In the genomic region with DNA sequence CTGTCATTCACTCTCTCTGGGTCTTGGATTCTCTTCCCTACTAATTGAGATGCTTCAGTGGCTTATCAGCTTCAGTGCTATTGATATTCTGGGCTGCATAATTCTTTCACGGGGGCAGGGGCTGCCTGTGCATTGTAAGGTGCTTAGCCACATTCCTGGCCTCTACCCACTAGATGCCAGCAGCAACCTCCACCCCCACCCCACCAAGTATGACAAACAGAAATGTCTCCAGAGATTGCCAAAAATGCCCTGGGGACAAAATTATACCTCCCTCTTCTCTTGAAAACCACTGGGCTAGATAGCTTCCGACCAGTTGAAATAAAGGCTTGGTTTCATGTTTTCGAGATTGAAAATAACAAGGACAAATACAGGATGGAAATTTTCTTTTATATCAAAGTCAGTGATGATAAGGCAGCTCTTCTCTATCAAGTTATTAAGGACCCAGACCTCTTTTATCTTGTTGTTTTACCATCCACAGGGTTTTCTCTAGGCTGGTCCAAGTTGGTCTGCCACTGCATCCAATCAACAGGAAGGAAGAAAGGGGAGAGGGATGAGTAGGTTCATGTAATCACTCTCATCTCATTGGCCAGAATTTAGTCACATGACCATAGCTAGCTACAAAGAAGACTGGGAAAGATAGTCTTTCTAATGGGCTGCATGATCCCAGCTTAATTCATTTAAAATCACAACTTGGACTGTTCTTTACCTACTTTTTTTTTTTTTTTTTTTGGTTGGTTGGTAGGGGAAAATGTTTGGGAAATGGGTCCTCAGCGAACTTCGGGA, we compare ENCODE assay signal across 21 cellular contexts.
DNase-seq lines count a peak whose midpoint lies in the region; ATAC-seq, FAIRE-seq and TF ChIP-seq lines count a peak whose summit lies in the region.
"Had no signal": no experiment of that assay in that cellular context is flagged by ENCODE, and none has a peak within 500 bp of the region (broad histone marks: within the 10 kb centered on the region; RNA-seq: fewer than 3 reads in every experiment).

No MANE protein-coding gene starts in this region.

- no peak overlapping the region for H3K14ac ChIP-seq in neuronal stem cell (ENCODE audit: low read length)

- H3K36me3 ChIP-seq in DOHH2 (ENCODE audit: control insufficient read depth, low read length) (no peaks in the 10 kb centered on the region), OCI-LY7 (ENCODE audit: insufficient read depth, low read length) (no peaks in the 10 kb centered on the region), K562 (ENCODE audit: control insufficient read depth, insufficient read depth, low read length) (no peaks in the 10 kb centered on the region), neuronal stem cell (replicated peaks in 1 of 2; ENCODE audit: control insufficient read depth in 2 of 2, insufficient read depth in 2 of 2, low read length in 2 of 2) (no peaks in the 10 kb centered on the region), SJCRH30 (no peaks in the 10 kb centered on the region)

- H3K4me1 ChIP-seq in DOHH2 (ENCODE audit: control insufficient read depth, low read length), result peaks cover 77% of the 10 kb centered on the region
- H3K4me1 ChIP-seq in OCI-LY7 (ENCODE audit: insufficient read depth, low read length, poor library complexity, severe bottlenecking), result peaks cover 69% of the 10 kb centered on the region
- no peaks in the 10 kb centered on the region; a peak in 2 of 5 replicates for H3K4me1 ChIP-seq in K562 (replicated peaks in 1 of 2; ENCODE audit: control insufficient read depth in 2 of 2, insufficient read depth in 2 of 2, low read length in 2 of 2)
- H3K4me1 ChIP-seq in neuronal stem cell (ENCODE audit: control insufficient read depth in 2 of 2, insufficient read depth in 1 of 2, low read depth in 1 of 2, low read length in 2 of 2), result peaks cover 0 to 3% of the 10 kb centered on the region in 2 donors
- H3K4me1 ChIP-seq in SJCRH30, result 0 out of 2 replicates have a peak, but pooled peaks cover 9% of the 10 kb centered on the region

- no peaks in the 10 kb centered on the region for H4K20me1 ChIP-seq in DOHH2 (ENCODE audit: control insufficient read depth, insufficient read depth, low read depth, low read length)
- no peaks in the 10 kb centered on the region for H4K20me1 ChIP-seq in OCI-LY7 (ENCODE audit: insufficient read depth, low read length)
- H4K20me1 ChIP-seq in K562 (replicated peaks; ENCODE audit: control insufficient read depth, insufficient read depth, low read length), result no peaks in the 10 kb centered on the region

- no peak for ATAC-seq in K562
- no peak for ATAC-seq in HG03159 (IDR thresholded peaks at IDR 0.05; ENCODE audit: unreplicated experiment)
- no peak for ATAC-seq in GM21423 (IDR thresholded peaks at IDR 0.05; ENCODE audit: unreplicated experiment)
- ATAC-seq: naive thymus-derived CD8-positive, alpha-beta T cell; stimulated activated naive CD8-positive, alpha-beta T cell treated with anti-CD3 and anti-CD28 coated beads, Interleukin-15, Interleukin-2, amounts not matched to agents 100 U/mL and 50 U/mL, for 24 hours had no signal

- H2AFZ ChIP-seq in OCI-LY7 (ENCODE audit: low read length) (peak overlapping the region; percentile 65; the same call in 1 of the 2 replicates), K562 (ENCODE audit: low read depth, low read length) (no peak overlapping the region), neuronal stem cell (ENCODE audit: low read length) (peak overlapping the region; percentile 30)

- DNase-seq in OCI-LY7 (ENCODE audit: low spot score) (no peak), K562 (ENCODE audit: extremely low read depth in 1 of 4, low spot score in 3 of 4) (peak in 2 of 4 experiments; percentile 26 to 37), neuronal stem cell (ENCODE audit: low spot score) (no peak), SJCRH30 (no peak)
- no peak for DNase-seq in activated CD8-positive, alpha-beta memory T cell treated with anti-CD3 and anti-CD28 coated beads, Interleukin-2, amount 50 U/mL, for 48 hours
- DNase-seq: activated CD4-positive, alpha-beta memory T cell treated with anti-CD3 and anti-CD28 coated beads for 36 hours; activated CD4-positive, CD25-positive, alpha-beta regulatory T cell; activated naive CD8-positive, alpha-beta T cell treated with anti-CD3 and anti-CD28 coated beads, Interleukin-2, amount 10 ng/mL, durations not matched to agents 7 days and 5 days; effector memory CD4-positive, alpha-beta T cell; erythroblast; foreskin melanocyte; immature natural killer cell; IMR-90; naive thymus-derived CD8-positive, alpha-beta T cell; NCI-H1417 treated with DMSO at 0.1 percent for 48 hours; retina; stimulated activated naive CD8-positive, alpha-beta T cell treated with anti-CD3 and anti-CD28 coated beads, Interleukin-15, Interleukin-2, amounts not matched to agents 100 U/mL and 50 U/mL, for 24 hours; T-helper 9 cell had no signal

- H3K27me3 ChIP-seq in DOHH2 (ENCODE audit: control insufficient read depth, low read length) (no peaks in the 10 kb centered on the region), K562 (ENCODE audit: control insufficient read depth in 2 of 2, insufficient read depth in 2 of 2, low read length in 2 of 2) (no peaks in the 10 kb centered on the region), neuronal stem cell (ENCODE audit: control insufficient read depth in 3 of 3, insufficient read depth in 3 of 3, low read depth in 1 of 3, low read length in 3 of 3) (peaks cover 0 to 6% (median 0%) of the 10 kb centered on the region in 3 experiments), SJCRH30 (no peaks in the 10 kb centered on the region)

- H2BK120ac ChIP-seq in neuronal stem cell (ENCODE audit: low read depth, low read length), result no peak overlapping the region

- H2BK15ac ChIP-seq in neuronal stem cell (ENCODE audit: low read length), result no peak overlapping the region

- no peak overlapping the region for H2BK5ac ChIP-seq in neuronal stem cell (ENCODE audit: low read length)

- H3K9me3 ChIP-seq in DOHH2 (ENCODE audit: control insufficient read depth, insufficient read depth, low read length), result no peaks in the 10 kb centered on the region
- H3K9me3 ChIP-seq in OCI-LY7 (ENCODE audit: low read length), result no peaks in the 10 kb centered on the region
- no peaks in the 10 kb centered on the region for H3K9me3 ChIP-seq in K562 (replicated peaks; ENCODE audit: control insufficient read depth, insufficient read depth, low read depth, low read length)
- H3K9me3 ChIP-seq in neuronal stem cell (replicated peaks in 1 of 2; ENCODE audit: control insufficient read depth in 2 of 2, insufficient read depth in 1 of 2, low read depth in 1 of 2, low read length in 2 of 2), result no peaks in the 10 kb centered on the region
- H3K9me3 ChIP-seq in SJCRH30 (replicated peaks), result no peaks in the 10 kb centered on the region

- H3K4ac ChIP-seq in neuronal stem cell (ENCODE audit: low read length), result peak overlapping the region; percentile 8

- no peak overlapping the region for H3K18ac ChIP-seq in neuronal stem cell (ENCODE audit: low read length)

- WGBS in K562 (ENCODE audit: insufficient coverage, low coverage, missing lambda C conversion rate), result 27% methylated on average over 5 of the region's 5 CpGs
- no CpG with 5 or more reads among the region's 5 CpGs for WGBS in neuronal stem cell (ENCODE audit: extremely low coverage in 2 of 2, insufficient read length in 2 of 2, insufficient replicate concordance in 1 of 2), 2 donors

- H3K27ac ChIP-seq in DOHH2 (ENCODE audit: low read depth, low read length), result peak overlapping the region; percentile 75
- H3K27ac ChIP-seq in OCI-LY7 (ENCODE audit: low read depth, low read length, poor library complexity, severe bottlenecking), result peak overlapping the region; percentile 59
- no peak overlapping the region for H3K27ac ChIP-seq in K562 (ENCODE audit: extremely low read depth, low read depth, low read length)
- H3K27ac ChIP-seq in neuronal stem cell (replicated peaks; ENCODE audit: low read length), result no peak overlapping the region
- no peak overlapping the region for H3K27ac ChIP-seq in SJCRH30

- H2AK5ac ChIP-seq in neuronal stem cell (ENCODE audit: low read depth, low read length), result no peak overlapping the region

- H3K79me2 ChIP-seq in DOHH2 (ENCODE audit: control insufficient read depth, low read length) (no peaks in the 10 kb centered on the region), OCI-LY7 (ENCODE audit: insufficient read depth, low read depth, low read length) (no peaks in the 10 kb centered on the region), K562 (ENCODE audit: control insufficient read depth, insufficient read depth, low read length) (no peaks in the 10 kb centered on the region)

- no peak overlapping the region for H4K8ac ChIP-seq in neuronal stem cell (ENCODE audit: low read depth, low read length)

- H3K9me2 ChIP-seq in DOHH2 (replicated peaks; ENCODE audit: control insufficient read depth, low read length), result no peaks in the 10 kb centered on the region
- no peaks in the 10 kb centered on the region for H3K9me2 ChIP-seq in OCI-LY7 (ENCODE audit: insufficient read depth, low read length)

- no peak overlapping the region for H3K23ac ChIP-seq in neuronal stem cell (ENCODE audit: low read depth, low read length, poor library complexity)

- H3K9ac ChIP-seq in K562 (ENCODE audit: insufficient read depth in 1 of 2, low read depth in 2 of 2, low read length in 2 of 2), result no peak overlapping the region
- no peak overlapping the region for H3K9ac ChIP-seq in neuronal stem cell (ENCODE audit: low read depth, low read length, poor library complexity)

- no peak overlapping the region for H3K4me3 ChIP-seq in DOHH2 (ENCODE audit: low read length)
- H3K4me3 ChIP-seq in OCI-LY7 (ENCODE audit: low read depth, low read length, poor library complexity, severe bottlenecking), result no peak overlapping the region
- no peak overlapping the region for H3K4me3 ChIP-seq in K562
- H3K4me3 ChIP-seq in neuronal stem cell (ENCODE audit: low read length in 2 of 2), result no peak overlapping the region
- H3K4me3 ChIP-seq in SJCRH30, result no peak overlapping the region

- POLR2A ChIA-PET in OCI-LY7 (lab: Charles Lee) (interaction anchor here (0.5 to 1.2 kb wide), 7 partner anchors 93 to 706 kb away, joined by 3 to 9 read pairs (median 4); a partner anchor contains a TSS), K562 (lab: Yijun Ruan, JAX) (interaction anchor here (0.6 to 1.6 kb wide), 2 partner anchors 9 to 653 kb away, joined by 3 to 6 read pairs; no protein-coding TSS in a partner anchor)

- no peak for TF ChIP-seq POLR2A in K562 (conservative IDR thresholded peaks at IDR 0.05)

- TF ChIP-seq CTCF in DOHH2 (IDR thresholded peaks at IDR 0.05; ENCODE audit: low read depth, low read length, poor library complexity, severe bottlenecking) (no peak), OCI-LY7 (conservative IDR thresholded peaks at IDR 0.05; ENCODE audit: low read length) (no peak), K562 (IDR thresholded peaks at IDR 0.05 in 2 of 3, conservative IDR thresholded peaks at IDR 0.05 in 1 of 3; ENCODE audit: insufficient read depth in 2 of 3, low read depth in 1 of 3, low read length in 3 of 3) (no peak)

- TF ChIP-seq RAD21 in K562 (CRISPR knock-in tag; conservative IDR thresholded peaks at IDR 0.05 in 1 of 2, IDR thresholded peaks at IDR 0.05 in 1 of 2), result no peak

- H3F3A ChIP-seq in DOHH2 (ENCODE audit: control insufficient read depth, insufficient read depth), result peaks cover 14% of the 10 kb centered on the region

- in situ Hi-C loops in K562 (cut with MboI), result no loop called here

- H3K79me1 ChIP-seq in neuronal stem cell (ENCODE audit: low read depth, low read length), result no peaks in the 10 kb centered on the region

- CTCF ChIA-PET in OCI-LY7 (lab: Charles Lee; ENCODE audit: unreplicated experiment) (no interaction called here), K562 (lab: Yijun Ruan, JAX; ENCODE audit: low intra/inter-chr PET ratio) (interaction anchor here (0.6 kb wide), 1 partner anchor 1390 kb away, joined by 3 read pairs; no protein-coding TSS in a partner anchor)

- no peaks in the 10 kb centered on the region for H3K9me1 ChIP-seq in K562 (ENCODE audit: control insufficient read depth, insufficient read depth, low read length)

- no TSS peak for BruUV-seq in OCI-LY7 (replicated peaks; lab: Mats Ljungman, UMichigan)
- BruUV-seq in K562 (replicated peaks; lab: Mats Ljungman, UMichigan), result no TSS peak

- TF ChIP-seq EP300 in K562 (IDR thresholded peaks at IDR 0.05; ENCODE audit: low read length), result no peak

- intact Hi-C loops in OCI-LY7 (cut with micrococcal nuclease; ENCODE audit: unreplicated experiment) (no loop called here), K562 (cut with micrococcal nuclease) (loop anchor here (10.0 kb wide), 1 partner anchor 219 kb away; no protein-coding TSS in a partner anchor)

- no peak overlapping the region for H2BK12ac ChIP-seq in neuronal stem cell (ENCODE audit: low read length)

- FAIRE-seq in K562 (lab: Jason Lieb, UNC), result no peak

- H3K4me2 ChIP-seq in DOHH2 (ENCODE audit: low read length) (no peak overlapping the region), OCI-LY7 (ENCODE audit: low read length) (peak overlapping the region; percentile 25), K562 (ENCODE audit: insufficient read depth, low read length) (no peak overlapping the region), neuronal stem cell (ENCODE audit: insufficient read depth, low read length, poor library complexity, severe bottlenecking) (no peak overlapping the region)

- no peak overlapping the region for H4K91ac ChIP-seq in neuronal stem cell (ENCODE audit: low read depth, low read length, poor library complexity)

Comparison
In these comparisons a context has a peak if more than half of its experiments do, and no peak if none do; other contexts are left out.
1. H3K27ac ChIP-seq: peak in DOHH2 (single experiment) and OCI-LY7 (single experiment); none in K562 (single experiment), neuronal stem cell (single experiment) and SJCRH30 (single experiment).